Comparison of ENCODE assay signal across 1 cellular context in genomic region chr18:58635891-58636290, GRCh38.
A peak's percentile ranks its signal among the peaks of the same experiment; 100 is the strongest.
TF ChIP-seq lines count a peak whose summit lies in the region.

No MANE protein-coding gene starts in this region.

TF ChIP-seq in HepG2, 621 proteins besides CTCF, POLR2A, EP300 and RAD21 (continued from another document):
- TF ChIP-seq MYPOP (CRISPR knock-in tag; IDR thresholded peaks at IDR 0.05) = no peak
- TF ChIP-seq ZBTB14 (CRISPR knock-in tag; IDR thresholded peaks at IDR 0.05) = no peak
- TF ChIP-seq NFE2L2 (IDR thresholded peaks at IDR 0.05; ENCODE audit: low read length) = peak; percentile 87
- no peak for TF ChIP-seq KLF12 (CRISPR knock-in tag; IDR thresholded peaks at IDR 0.05; ENCODE audit: borderline replicate concordance)
- TF ChIP-seq NFE2 (CRISPR knock-in tag; IDR thresholded peaks at IDR 0.05) = peak; percentile 58; the same call in 1 of the 2 replicates
- TF ChIP-seq ZNF678 (CRISPR knock-in tag; IDR thresholded peaks at IDR 0.05) = no peak
- no peak for TF ChIP-seq RARG (CRISPR knock-in tag; IDR thresholded peaks at IDR 0.05; ENCODE audit: low read depth)
- no peak for TF ChIP-seq ZNF891 (CRISPR knock-in tag; IDR thresholded peaks at IDR 0.05)
- no peak for TF ChIP-seq ZNF383 (CRISPR knock-in tag; IDR thresholded peaks at IDR 0.05; ENCODE audit: borderline replicate concordance)
- no peak for TF ChIP-seq ZC3H13 (CRISPR knock-in tag; IDR thresholded peaks at IDR 0.05)
- no peak for TF ChIP-seq ZMYM4 (CRISPR knock-in tag; IDR thresholded peaks at IDR 0.05)
